30 cellular contexts compared by ENCODE assay signal in the genomic region with DNA sequence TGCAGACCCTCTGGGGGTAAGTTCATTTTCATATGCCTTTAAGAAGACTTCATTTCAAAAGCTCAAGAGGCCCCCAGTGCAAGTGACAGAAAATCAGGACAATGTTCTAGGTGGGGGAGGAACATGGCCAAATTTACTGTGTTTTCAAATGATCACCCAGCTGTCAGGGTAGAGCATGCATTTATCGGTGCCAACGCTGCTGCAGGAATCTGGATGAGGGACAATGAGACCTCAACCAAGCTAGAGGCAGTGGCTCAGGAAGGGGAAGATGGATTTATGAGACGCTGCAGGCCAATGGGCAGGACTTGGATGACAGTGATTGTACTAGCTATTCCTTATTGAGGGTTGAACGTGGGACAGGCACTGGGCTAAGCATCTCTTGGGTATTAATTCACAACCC.
"Had no signal": no experiment of that assay in that cellular context is flagged by ENCODE, and none has a peak within 500 bp of the region (broad histone marks: within the 10 kb centered on the region; RNA-seq: fewer than 3 reads in every experiment).

No MANE protein-coding gene starts in this region.

- H3K4me3 Mint-ChIP-seq: natural killer cell; nephron; neural progenitor cell; stimulated activated memory B cell treated with anti-CD40 and anti-IgM and Interleukin-4, amounts not matched to agents 10 μg/mL and 1 μg/mL and 100 μg/mL, for 72 hours; stimulated activated naive CD8-positive, alpha-beta T cell treated with anti-CD3 and anti-CD28 coated beads, Interleukin-15, amount 100 ng/mL, for 72 hours had no signal

- H3K9me3 ChIP-seq: ovary, psoas muscle, spleen, suprapubic skin, thoracic aorta, thyroid gland, tibial nerve, upper lobe of left lung, vagina had no signal

- H3K27me3 ChIP-seq: neural progenitor cell, ovary, spleen, suprapubic skin, thyroid gland, tibial nerve, upper lobe of left lung, vagina had no signal

- H3K4me3 ChIP-seq: neural progenitor cell, ovary, psoas muscle, skin epidermis, smooth muscle cell, spleen, suprapubic skin, thoracic aorta, thyroid gland, tibial nerve, upper lobe of left lung, vagina had no signal

- DNase-seq: natural killer cell; occipital lobe; ovary; posterior cingulate gyrus; psoas muscle; right cardiac atrium; spleen; stimulated activated CD4-positive, alpha-beta T cell treated with anti-CD3 and anti-CD28 coated beads, Interleukin-12 subunit alpha, Interleukin-12 subunit beta, amount 100 ng/mL, for 4 hours; stimulated activated CD4-positive, alpha-beta T cell treated with anti-CD3 and anti-CD28 coated beads, Interleukin-1b, Interleukin-23, amount 100 ng/mL, for 48 hours; stimulated activated CD4-positive, alpha-beta T cell treated with anti-CD3 and anti-CD28 coated beads, Interleukin-4, amount 100 ng/mL, for 1 hour; stimulated activated CD4-positive, alpha-beta T cell treated with anti-CD3 and anti-CD28 coated beads, Interleukin-4, amount 100 ng/mL, for 4 hours; stimulated activated CD8-positive, alpha-beta memory T cell treated with anti-CD3 and anti-CD28 coated beads, Interleukin-4, amount 100 ng/mL, for 48 hours; stimulated activated naive CD4-positive, alpha-beta T cell; stimulated activated naive CD8-positive, alpha-beta T cell treated with anti-CD3 and anti-CD28 coated beads, Interleukin-15, amount 100 ng/mL, for 72 hours; stimulated activated naive CD8-positive, alpha-beta T cell treated with anti-CD3 and anti-CD28 coated beads, Interleukin-15, Interleukin-2, amounts not matched to agents 100 U/mL and 50 U/mL, for 24 hours; substantia nigra; thyroid gland; trophoblast cell; upper lobe of left lung had no signal

- H3K36me3 ChIP-seq: neural progenitor cell, ovary, spleen, suprapubic skin, thoracic aorta, thyroid gland, tibial nerve, upper lobe of left lung, vagina had no signal

- H3K4me1 ChIP-seq: neural progenitor cell, parathyroid adenoma, psoas muscle, spleen, suprapubic skin, thyroid gland, tibial nerve, upper lobe of left lung, vagina had no signal

- H3K27ac ChIP-seq: neural progenitor cell, ovary, parathyroid adenoma, psoas muscle, skin epidermis, spleen, suprapubic skin, thoracic aorta, thyroid gland, tibial nerve, upper lobe of left lung, vagina had no signal

- H3K9me3 Mint-ChIP-seq: nephron, neural progenitor cell had no signal

- H3K27ac Mint-ChIP-seq: natural killer cell; nephron; neural progenitor cell; progenitor cell of endocrine pancreas; stimulated activated memory B cell treated with anti-CD40 and anti-IgM and Interleukin-4, amounts not matched to agents 10 μg/mL and 1 μg/mL and 100 μg/mL, for 72 hours; stimulated activated naive CD8-positive, alpha-beta T cell treated with anti-CD3 and anti-CD28 coated beads, Interleukin-15, amount 100 ng/mL, for 72 hours had no signal

- H3K27me3 Mint-ChIP-seq: progenitor cell of endocrine pancreas; stimulated activated memory B cell treated with anti-CD40 and anti-IgM and Interleukin-4, amounts not matched to agents 10 μg/mL and 1 μg/mL and 100 μg/mL, for 72 hours; stimulated activated naive CD8-positive, alpha-beta T cell treated with anti-CD3 and anti-CD28 coated beads, Interleukin-15, amount 100 ng/mL, for 72 hours had no signal

- H3K4me1 Mint-ChIP-seq: natural killer cell; nephron; neural progenitor cell; stimulated activated memory B cell treated with anti-CD40 and anti-IgM and Interleukin-4, amounts not matched to agents 10 μg/mL and 1 μg/mL and 100 μg/mL, for 72 hours; stimulated activated naive CD8-positive, alpha-beta T cell treated with anti-CD3 and anti-CD28 coated beads, Interleukin-15, amount 100 ng/mL, for 72 hours had no signal

- H3K36me3 Mint-ChIP-seq: natural killer cell; neural progenitor cell; stimulated activated memory B cell treated with anti-CD40 and anti-IgM and Interleukin-4, amounts not matched to agents 10 μg/mL and 1 μg/mL and 100 μg/mL, for 72 hours had no signal
